14 cellular contexts compared by ENCODE assay signal in genomic region chr11:19589567-19590260, GRCh38.
A peak's percentile ranks its signal among the peaks of the same experiment; 100 is the strongest.
DNase-seq lines count a peak whose midpoint lies in the region; TF ChIP-seq lines count a peak whose summit lies in the region.
"Had no signal": no experiment of that assay in that cellular context is flagged by ENCODE, and none has a peak within 500 bp of the region (broad histone marks: within the 10 kb centered on the region; RNA-seq: fewer than 3 reads in every experiment).

No MANE protein-coding gene starts in this region.

- no peak for TF ChIP-seq POLR2A in adrenal gland (IDR thresholded peaks at IDR 0.05)

- no peaks in the 10 kb centered on the region for H3K27me3 ChIP-seq in adrenal gland

- TF ChIP-seq CTCF in adrenal gland (IDR thresholded peaks at IDR 0.05) (no peak), GM13977 (IDR thresholded peaks at IDR 0.05; ENCODE audit: extremely low read depth, insufficient read depth, missing control alignments) (no peak)

- in situ Hi-C loops in GM13977 (cut with MboI; ENCODE audit: low pct_unique_long_range_greater_than_20kb, low sequenced_read_pairs, unreplicated experiment) = no loop called here

- H3K4me3 ChIP-seq in adrenal gland = no peak overlapping the region
- H3K4me3 ChIP-seq: GM12878, HAP-1 had no signal

- no peaks in the 10 kb centered on the region for H3K9me3 ChIP-seq in adrenal gland (replicated peaks in 1 of 3)
- H3K9me3 ChIP-seq: HAP-1 had no signal

- intact Hi-C loops in adrenal gland (cut with DNase I) = no loop called here

- peak overlapping the region; percentile 35 for H3K27ac ChIP-seq in cingulate gyrus (ENCODE audit: low read depth, low read length)
- H3K27ac ChIP-seq in adrenal gland = no peak overlapping the region
- H3K27ac ChIP-seq: 22Rv1 had no signal

- 82 to 88% (median 84%) methylated on average over 10 of the region's 10 CpGs for WGBS in adrenal gland, 4 donors

- no peaks in the 10 kb centered on the region for H3K36me3 ChIP-seq in adrenal gland (replicated peaks in 1 of 2)
- H3K36me3 ChIP-seq: HAP-1 had no signal

- DNase-seq in NCI-H146 (lab: John Stamatoyannopoulos, UW) (peak; percentile 13), NCI-H146 treated with DMSO at 0.1 percent for 48 hours (lab: John Stamatoyannopoulos, UW; ENCODE audit: unreplicated experiment) (no peak), myocyte (ENCODE audit: low read depth) (peak; percentile 65), ureter (ENCODE audit: low spot score) (peak; percentile 23), adrenal gland (no peak), GM13977 (ENCODE audit: low spot score) (no peak), superior temporal gyrus (ENCODE audit: extremely low spot score) (no peak)
- DNase-seq: Caco-2; CD8-positive, alpha-beta memory T cell; GOT3 had no signal

- H3K4me1 ChIP-seq in adrenal gland (replicated peaks in 1 of 2) = no peaks in the 10 kb centered on the region
- H3K4me1 ChIP-seq: Caco-2, HAP-1 had no signal

Comparison
In these comparisons a context has a peak if more than half of its experiments do, and no peak if none do; other contexts are left out.
1. DNase-seq: peak in NCI-H146 (single experiment), myocyte (single experiment) and ureter (single experiment); none in NCI-H146 treated with DMSO at 0.1 percent for 48 hours (single experiment), adrenal gland (0 of 7), GM13977 (single experiment) and superior temporal gyrus (single experiment).